In the genomic region with DNA sequence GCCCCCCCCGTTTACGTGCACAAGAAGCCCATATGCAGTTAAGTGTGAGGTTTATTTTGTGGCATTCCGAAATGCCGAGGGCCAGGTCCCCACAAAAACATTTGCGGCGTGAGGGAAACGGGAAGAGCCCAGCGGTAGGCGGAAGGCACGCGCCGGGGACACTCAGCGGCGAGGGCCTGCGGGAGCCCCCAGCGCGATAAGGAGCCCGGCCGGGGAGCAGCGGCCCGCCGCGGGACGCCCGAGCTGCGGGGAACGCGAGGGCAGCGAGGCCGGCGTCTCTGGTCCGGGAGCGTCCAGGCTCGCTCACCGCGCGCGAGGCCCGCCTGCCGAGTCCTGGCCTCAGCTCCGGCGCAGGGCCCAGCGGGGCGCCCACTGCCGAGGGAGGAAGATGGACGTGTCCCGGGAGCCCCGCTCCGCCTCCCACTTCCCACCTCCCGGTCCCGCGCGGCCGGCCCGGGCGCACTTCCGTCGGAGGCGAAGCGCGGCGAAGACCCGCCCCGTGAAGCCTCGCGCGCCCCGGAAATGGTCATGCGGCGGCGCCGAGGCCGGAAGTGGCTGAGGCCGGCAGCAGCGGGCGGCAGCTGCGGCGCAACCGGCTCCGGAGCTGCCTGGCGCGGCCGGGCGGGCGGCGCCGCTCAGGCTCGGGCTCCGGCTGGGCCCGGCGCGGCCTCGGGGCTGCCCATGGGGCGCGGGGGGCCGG, we compare ENCODE assay signal across 8 cellular contexts. TPM values are rescaled to one million over a fixed set of nuclear protein-coding genes. Genes with fewer than 3 reads are reported as not detected.
A peak's percentile ranks its signal among the peaks of the same experiment; 100 is the strongest.
DNase-seq lines count a peak whose midpoint lies in the region; ATAC-seq and TF ChIP-seq lines count a peak whose summit lies in the region.

A gene with protein sequence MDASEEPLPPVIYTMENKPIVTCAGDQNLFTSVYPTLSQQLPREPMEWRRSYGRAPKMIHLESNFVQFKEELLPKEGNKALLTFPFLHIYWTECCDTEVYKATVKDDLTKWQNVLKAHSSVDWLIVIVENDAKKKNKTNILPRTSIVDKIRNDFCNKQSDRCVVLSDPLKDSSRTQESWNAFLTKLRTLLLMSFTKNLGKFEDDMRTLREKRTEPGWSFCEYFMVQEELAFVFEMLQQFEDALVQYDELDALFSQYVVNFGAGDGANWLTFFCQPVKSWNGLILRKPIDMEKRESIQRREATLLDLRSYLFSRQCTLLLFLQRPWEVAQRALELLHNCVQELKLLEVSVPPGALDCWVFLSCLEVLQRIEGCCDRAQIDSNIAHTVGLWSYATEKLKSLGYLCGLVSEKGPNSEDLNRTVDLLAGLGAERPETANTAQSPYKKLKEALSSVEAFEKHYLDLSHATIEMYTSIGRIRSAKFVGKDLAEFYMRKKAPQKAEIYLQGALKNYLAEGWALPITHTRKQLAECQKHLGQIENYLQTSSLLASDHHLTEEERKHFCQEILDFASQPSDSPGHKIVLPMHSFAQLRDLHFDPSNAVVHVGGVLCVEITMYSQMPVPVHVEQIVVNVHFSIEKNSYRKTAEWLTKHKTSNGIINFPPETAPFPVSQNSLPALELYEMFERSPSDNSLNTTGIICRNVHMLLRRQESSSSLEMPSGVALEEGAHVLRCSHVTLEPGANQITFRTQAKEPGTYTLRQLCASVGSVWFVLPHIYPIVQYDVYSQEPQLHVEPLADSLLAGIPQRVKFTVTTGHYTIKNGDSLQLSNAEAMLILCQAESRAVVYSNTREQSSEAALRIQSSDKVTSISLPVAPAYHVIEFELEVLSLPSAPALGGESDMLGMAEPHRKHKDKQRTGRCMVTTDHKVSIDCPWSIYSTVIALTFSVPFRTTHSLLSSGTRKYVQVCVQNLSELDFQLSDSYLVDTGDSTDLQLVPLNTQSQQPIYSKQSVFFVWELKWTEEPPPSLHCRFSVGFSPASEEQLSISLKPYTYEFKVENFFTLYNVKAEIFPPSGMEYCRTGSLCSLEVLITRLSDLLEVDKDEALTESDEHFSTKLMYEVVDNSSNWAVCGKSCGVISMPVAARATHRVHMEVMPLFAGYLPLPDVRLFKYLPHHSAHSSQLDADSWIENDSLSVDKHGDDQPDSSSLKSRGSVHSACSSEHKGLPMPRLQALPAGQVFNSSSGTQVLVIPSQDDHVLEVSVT (plus strand): TSS at position 536 of the 700 bp plus-strand sequence. CDS start 185 bp downstream, outside the sequence.

- H3K27me3 Mint-ChIP-seq in Caco-2 (ENCODE audit: insufficient read depth, unreplicated experiment), result no peaks in the 10 kb centered on the region
- no peaks in the 10 kb centered on the region for H3K27me3 Mint-ChIP-seq in activated T-cell treated with anti-CD3 and anti-CD28 coated beads, Interleukin-2, amount 50 U/mL, for 24 hours

- H3K27ac Mint-ChIP-seq in Caco-2 (ENCODE audit: unreplicated experiment), result peak within 1 kb of the TSS; percentile 83
- peak within 1 kb of the TSS; percentile 96 for H3K27ac Mint-ChIP-seq in activated T-cell treated with anti-CD3 and anti-CD28 coated beads, Interleukin-2, amount 50 U/mL, for 24 hours

- BruUV-seq in Caco-2 (replicated peaks; lab: Mats Ljungman, UMichigan), result no TSS peak
- BruUV-seq in PC-3 (replicated peaks; lab: Mats Ljungman, UMichigan), result no TSS peak

- peaks cover 33% of the 10 kb centered on the region for H4K20me1 ChIP-seq in PC-3 (ENCODE audit: low read length)

- H3K36me3 ChIP-seq in Caco-2 (ENCODE audit: control insufficient read depth, insufficient read depth, low read length) (no peaks in the 10 kb centered on the region), PC-3 (ENCODE audit: low read depth, low read length) (no peaks in the 10 kb centered on the region), mucosa of stomach (ENCODE audit: control insufficient read depth, insufficient read depth, low read length) (no peaks in the 10 kb centered on the region)

- H3K9me2 ChIP-seq in PC-3 (replicated peaks; ENCODE audit: low read length), result no peaks in the 10 kb centered on the region

- no peaks in the 10 kb centered on the region for H3K9me3 ChIP-seq in Caco-2
- no peaks in the 10 kb centered on the region for H3K9me3 ChIP-seq in PC-3 (ENCODE audit: low read length)
- H3K9me3 ChIP-seq in mucosa of stomach (ENCODE audit: control insufficient read depth, low read length), result no peaks in the 10 kb centered on the region

- peaks cover 56% of the 10 kb centered on the region for H3K79me2 ChIP-seq in PC-3 (ENCODE audit: low read length)

- ATAC-seq in PC-3, result peak; percentile 88

- H3K4me1 ChIP-seq in Caco-2 (peaks cover 5% of the 10 kb centered on the region), PC-3 (ENCODE audit: insufficient read depth, low read length) (peaks cover 21% of the 10 kb centered on the region), mucosa of stomach (ENCODE audit: control insufficient read depth, insufficient read depth, low read length) (peaks cover 22% of the 10 kb centered on the region)

- peak within 1 kb of the TSS; percentile 91 for H3K4me3 Mint-ChIP-seq in Caco-2 (ENCODE audit: unreplicated experiment)
- peak within 1 kb of the TSS; percentile 94 for H3K4me3 Mint-ChIP-seq in activated T-cell treated with anti-CD3 and anti-CD28 coated beads, Interleukin-2, amount 50 U/mL, for 24 hours

- no peaks in the 10 kb centered on the region for H3K27me3 ChIP-seq in Caco-2 (replicated peaks; ENCODE audit: control insufficient read depth, insufficient read depth, low read length)
- no peaks in the 10 kb centered on the region for H3K27me3 ChIP-seq in PC-3 (ENCODE audit: low read length)
- H3K27me3 ChIP-seq in mucosa of stomach (ENCODE audit: control insufficient read depth, insufficient read depth, low read length), result no peaks in the 10 kb centered on the region

- peak; percentile 92 for TF ChIP-seq POLR2A in erythroblast (IDR thresholded peaks at IDR 0.05; ENCODE audit: low read length)

- H3K4me1 Mint-ChIP-seq in Caco-2 (ENCODE audit: low read depth, unreplicated experiment), result no peaks in the 10 kb centered on the region
- peaks cover 44% of the 10 kb centered on the region for H3K4me1 Mint-ChIP-seq in activated T-cell treated with anti-CD3 and anti-CD28 coated beads, Interleukin-2, amount 50 U/mL, for 24 hours (ENCODE audit: low read depth)

- H3K36me3 Mint-ChIP-seq in Caco-2 (ENCODE audit: insufficient read depth, unreplicated experiment), result peaks cover 13% of the 10 kb centered on the region
- H3K36me3 Mint-ChIP-seq in activated T-cell treated with anti-CD3 and anti-CD28 coated beads, Interleukin-2, amount 50 U/mL, for 24 hours (ENCODE audit: low read depth), result peaks cover 34% of the 10 kb centered on the region

- H3F3A ChIP-seq in PC-3 (ENCODE audit: low read length, unreplicated experiment), result no peaks in the 10 kb centered on the region

- intact Hi-C loops in Caco-2 (cut with micrococcal nuclease; ENCODE audit: unreplicated experiment) (no loop called here), PC-3 (cut with micrococcal nuclease) (loop anchor here (2.0 kb wide), 1 partner anchor 35 kb away; no protein-coding TSS in a partner anchor)

- POLR2A ChIA-PET in Caco-2 (lab: Charles Lee) (interaction anchor here (0.7 kb wide), 1 partner anchor 778 kb away, joined by 7 read pairs; no protein-coding TSS in a partner anchor), PC-3 (lab: Charles Lee; ENCODE audit: unreplicated experiment) (interaction anchor here (0.6 kb wide), 2 partner anchors 27 to 239 kb away, joined by 3 to 4 read pairs; no protein-coding TSS in a partner anchor)

- H3K4me3 ChIP-seq in Caco-2 (ENCODE audit: low read depth, low read length), result peak within 1 kb of the TSS; percentile 54
- peak within 1 kb of the TSS; percentile 93 for H3K4me3 ChIP-seq in PC-3 (ENCODE audit: low read length)
- peak within 1 kb of the TSS; percentile 77 for H3K4me3 ChIP-seq in mucosa of stomach (ENCODE audit: low read length)

- CTCF ChIA-PET in Caco-2 (lab: Charles Lee), result no interaction called here
- CTCF ChIA-PET in PC-3 (lab: Charles Lee), result no interaction called here

- no peaks in the 10 kb centered on the region for H3K9me3 Mint-ChIP-seq in Caco-2 (ENCODE audit: unreplicated experiment)
- H3K9me3 Mint-ChIP-seq in activated T-cell treated with anti-CD3 and anti-CD28 coated beads, Interleukin-2, amount 50 U/mL, for 24 hours, result no peaks in the 10 kb centered on the region

- peak; percentile 81 to 88 for DNase-seq in Caco-2
- DNase-seq in GM20000 (ENCODE audit: low spot score), result peak; percentile 96
- peak in 72 of 76 experiments; percentile 36 to 88 (median 73) for DNase-seq in HUDEP-2 (lab: John Stamatoyannopoulos, UW; ENCODE audit: unreplicated experiment in 76 of 76)
- peak; percentile 92 for DNase-seq in PC-3
- peak; percentile 89 for DNase-seq in activated T-cell treated with anti-CD3 and anti-CD28 coated beads, Interleukin-2, amount 50 U/mL, for 24 hours
- DNase-seq in erythroblast (lab: John Stamatoyannopoulos, UW), result peak; percentile 89 to 93
- DNase-seq in stimulated activated CD8-positive, alpha-beta memory T cell treated with anti-CD3 and anti-CD28 coated beads, Interleukin-4, amount 100 ng/mL, for 4 hours (ENCODE audit: low read depth in 2 of 2, low spot score in 1 of 2), result peak; percentile 42 to 54

- H3K9ac ChIP-seq in PC-3 (ENCODE audit: low read length), result peak within 1 kb of the TSS; percentile 97
- H3K9ac ChIP-seq in mucosa of stomach (ENCODE audit: low read length), result peak within 1 kb of the TSS; percentile 78

- peak within 1 kb of the TSS; percentile 76 for H2AFZ ChIP-seq in PC-3 (ENCODE audit: low read length)

- H3K4me2 ChIP-seq in PC-3 (ENCODE audit: low read length), result peak within 1 kb of the TSS; percentile 96

- peak within 1 kb of the TSS; percentile 56 for H3K27ac ChIP-seq in PC-3 (ENCODE audit: low read length)

- TF ChIP-seq CTCF in Caco-2 (IDR thresholded peaks at IDR 0.05; ENCODE audit: insufficient read depth in 1 of 2, low read depth in 1 of 2, low read length in 1 of 2, severe bottlenecking in 1 of 2, unreplicated experiment in 1 of 2) (no peak), GM20000 (IDR thresholded peaks at IDR 0.05; ENCODE audit: extremely low read depth, missing control alignments) (no peak), PC-3 (conservative IDR thresholded peaks at IDR 0.05; ENCODE audit: low read depth, low read length) (no peak)

RNA-seq across cellular contexts. Expression of the gene that starts here (rescaled TPM):
- total RNA-seq in Caco-2 (2022), result 43.4 and 49.4 TPM in 2 replicates
- 28.9 and 31.4 TPM in 2 replicates for total RNA-seq in PC-3 (2014; rRNA removed)

Comparison
In these comparisons a context has a peak if more than half of its experiments do, and no peak if none do; other contexts are left out.
1. Peak in every context shown above with its lines: DNase-seq, ATAC-seq, H3K4me3 ChIP-seq and H3K27ac ChIP-seq.